Comparison of ENCODE assay signal across 14 cellular contexts in genomic region chr6:31889331-31889972, GRCh38. TPM values are rescaled to one million over a fixed set of nuclear protein-coding genes. Genes with fewer than 3 reads are reported as not detected.
DNase-seq lines count a peak whose midpoint lies in the region; ATAC-seq and TF ChIP-seq lines count a peak whose summit lies in the region.
"Had no signal": no experiment of that assay in that cellular context is flagged by ENCODE, and none has a peak within 500 bp of the region (broad histone marks: within the 10 kb centered on the region; RNA-seq: fewer than 3 reads in every experiment).

No MANE protein-coding gene starts in this region.

- peak overlapping the region; percentile 14 for H3K27ac Mint-ChIP-seq in activated naive CD8-positive, alpha-beta T cell treated with anti-CD3 and anti-CD28 coated beads, Interleukin-2, amount 50 U/mL, for 24 hours
- no peak overlapping the region for H3K27ac Mint-ChIP-seq in activated naive CD8-positive, alpha-beta T cell treated with anti-CD3 and anti-CD28 coated beads for 36 hours
- H3K27ac Mint-ChIP-seq in T-helper 17 cell: peak overlapping the region; percentile 37
- H3K27ac Mint-ChIP-seq in memory B cell: peak overlapping the region; percentile 1
- no peak overlapping the region for H3K27ac Mint-ChIP-seq in type B pancreatic cell

- H3K27ac ChIP-seq in HEK293 (ENCODE audit: extremely low read depth, low read depth, low read length): no peak overlapping the region
- H3K27ac ChIP-seq: A549, C4-2B, HL-60 had no signal

- H3K27me3 Mint-ChIP-seq in activated naive CD8-positive, alpha-beta T cell treated with anti-CD3 and anti-CD28 coated beads, Interleukin-2, amount 50 U/mL, for 24 hours: no peaks in the 10 kb centered on the region
- H3K27me3 Mint-ChIP-seq in activated naive CD8-positive, alpha-beta T cell treated with anti-CD3 and anti-CD28 coated beads for 36 hours: no peaks in the 10 kb centered on the region
- H3K27me3 Mint-ChIP-seq in T-helper 17 cell (no peaks in the 10 kb centered on the region), memory B cell (no peaks in the 10 kb centered on the region), type B pancreatic cell (no peaks in the 10 kb centered on the region)
- H3K27me3 Mint-ChIP-seq: CD4-positive, alpha-beta memory T cell had no signal

- H3K9me3 ChIP-seq in HEK293 (ENCODE audit: control insufficient read depth, insufficient read depth, low read depth, low read length): no peaks in the 10 kb centered on the region
- H3K9me3 ChIP-seq in T-helper 17 cell (ENCODE audit: control insufficient read depth, low read length, poor library complexity, severe bottlenecking): no peaks in the 10 kb centered on the region
- H3K9me3 ChIP-seq: A549, BE2C, HAP-1 had no signal

- no peaks in the 10 kb centered on the region for H3K4me1 ChIP-seq in HEK293 (ENCODE audit: control insufficient read depth, insufficient read depth, low read length)
- H3K4me1 ChIP-seq: A549, BE2C, HAP-1 had no signal

- no peak overlapping the region for H3K4me3 Mint-ChIP-seq in activated naive CD8-positive, alpha-beta T cell treated with anti-CD3 and anti-CD28 coated beads, Interleukin-2, amount 50 U/mL, for 24 hours
- H3K4me3 Mint-ChIP-seq in activated naive CD8-positive, alpha-beta T cell treated with anti-CD3 and anti-CD28 coated beads for 36 hours: no peak overlapping the region
- H3K4me3 Mint-ChIP-seq in T-helper 17 cell: no peak overlapping the region
- H3K4me3 Mint-ChIP-seq in memory B cell: no peak overlapping the region
- H3K4me3 Mint-ChIP-seq in type B pancreatic cell: no peak overlapping the region
- H3K4me3 Mint-ChIP-seq: CD4-positive, alpha-beta memory T cell had no signal

- ATAC-seq in activated naive CD8-positive, alpha-beta T cell treated with anti-CD3 and anti-CD28 coated beads, Interleukin-2, amount 50 U/mL, for 24 hours: no peak
- ATAC-seq in T-helper 17 cell (no peak), memory B cell (ENCODE audit: low read depth) (no peak), GM19035 (IDR thresholded peaks at IDR 0.05; ENCODE audit: unreplicated experiment) (no peak)

- peaks cover 37% of the 10 kb centered on the region for H3K36me3 Mint-ChIP-seq in activated naive CD8-positive, alpha-beta T cell treated with anti-CD3 and anti-CD28 coated beads, Interleukin-2, amount 50 U/mL, for 24 hours (ENCODE audit: low read depth)
- peaks cover 19% of the 10 kb centered on the region for H3K36me3 Mint-ChIP-seq in activated naive CD8-positive, alpha-beta T cell treated with anti-CD3 and anti-CD28 coated beads for 36 hours
- H3K36me3 Mint-ChIP-seq in T-helper 17 cell (ENCODE audit: low read depth): peaks cover 9% of the 10 kb centered on the region
- peaks cover 43% of the 10 kb centered on the region for H3K36me3 Mint-ChIP-seq in memory B cell
- peaks cover 30% of the 10 kb centered on the region for H3K36me3 Mint-ChIP-seq in type B pancreatic cell

- POLR2A ChIA-PET in HEK293 (lab: Yijun Ruan, JAX): interaction anchor here (0.7 to 2.6 kb wide), 5 partner anchors 26 to 236 kb away, joined by 3 to 13 read pairs (median 5); partner anchors contain the start of genes LSM2 and NEU1

- H3K4me1 Mint-ChIP-seq in activated naive CD8-positive, alpha-beta T cell treated with anti-CD3 and anti-CD28 coated beads, Interleukin-2, amount 50 U/mL, for 24 hours: no peaks in the 10 kb centered on the region
- H3K4me1 Mint-ChIP-seq in activated naive CD8-positive, alpha-beta T cell treated with anti-CD3 and anti-CD28 coated beads for 36 hours: no peaks in the 10 kb centered on the region
- H3K4me1 Mint-ChIP-seq in T-helper 17 cell (peaks cover 5% of the 10 kb centered on the region), memory B cell (no peaks in the 10 kb centered on the region), type B pancreatic cell (ENCODE audit: unreplicated experiment) (no peaks in the 10 kb centered on the region)

- CTCF ChIA-PET in HEK293 (lab: Yijun Ruan, JAX): interaction anchor here (0.5 to 4.6 kb wide), 27 partner anchors 9 to 1186 kb away, joined by 3 to 53 read pairs (median 4); partner anchors contain the start of genes ATP6V1G2, C6orf47, EHMT2 and LY6G5C

- no peak overlapping the region for H3K4me3 ChIP-seq in HEK293 (ENCODE audit: low read depth, low read length)
- H3K4me3 ChIP-seq: A549, HAP-1 had no signal

- peaks cover 53 to 86% of the 10 kb centered on the region in 2 experiments for H3K36me3 ChIP-seq in HEK293 (ENCODE audit: control insufficient read depth in 2 of 2, insufficient read depth in 1 of 2, low read length in 2 of 2)

- no peak for TF ChIP-seq CTCF in HEK293 (tag by site-specific recombination; IDR thresholded peaks at IDR 0.05)
- TF ChIP-seq CTCF in type B pancreatic cell (conservative IDR thresholded peaks at IDR 0.05): no peak

- no peak for DNase-seq in activated naive CD8-positive, alpha-beta T cell treated with anti-CD3 and anti-CD28 coated beads, Interleukin-2, amount 50 U/mL, for 24 hours
- DNase-seq in activated naive CD8-positive, alpha-beta T cell treated with anti-CD3 and anti-CD28 coated beads for 36 hours: no peak
- DNase-seq in T-helper 17 cell: no peak
- no peak for DNase-seq in memory B cell (ENCODE audit: low spot score in 2 of 2)
- no peak for DNase-seq in type B pancreatic cell (ENCODE audit: extremely low spot score, unreplicated experiment)
- DNase-seq: DMS79 had no signal

- H3K9me3 Mint-ChIP-seq in activated naive CD8-positive, alpha-beta T cell treated with anti-CD3 and anti-CD28 coated beads, Interleukin-2, amount 50 U/mL, for 24 hours: no peaks in the 10 kb centered on the region
- no peaks in the 10 kb centered on the region for H3K9me3 Mint-ChIP-seq in activated naive CD8-positive, alpha-beta T cell treated with anti-CD3 and anti-CD28 coated beads for 36 hours
- H3K9me3 Mint-ChIP-seq in memory B cell: no peaks in the 10 kb centered on the region
- H3K9me3 Mint-ChIP-seq in type B pancreatic cell: no peaks in the 10 kb centered on the region

TF ChIP-seq in HEK293, 187 proteins besides CTCF, POLR2A, EP300 and RAD21 (continues in another document):
- TF ChIP-seq GLI2 (tag by site-specific recombination; IDR thresholded peaks at IDR 0.05; ENCODE audit: borderline replicate concordance, low read depth): no peak
- TF ChIP-seq, protein P1, sequence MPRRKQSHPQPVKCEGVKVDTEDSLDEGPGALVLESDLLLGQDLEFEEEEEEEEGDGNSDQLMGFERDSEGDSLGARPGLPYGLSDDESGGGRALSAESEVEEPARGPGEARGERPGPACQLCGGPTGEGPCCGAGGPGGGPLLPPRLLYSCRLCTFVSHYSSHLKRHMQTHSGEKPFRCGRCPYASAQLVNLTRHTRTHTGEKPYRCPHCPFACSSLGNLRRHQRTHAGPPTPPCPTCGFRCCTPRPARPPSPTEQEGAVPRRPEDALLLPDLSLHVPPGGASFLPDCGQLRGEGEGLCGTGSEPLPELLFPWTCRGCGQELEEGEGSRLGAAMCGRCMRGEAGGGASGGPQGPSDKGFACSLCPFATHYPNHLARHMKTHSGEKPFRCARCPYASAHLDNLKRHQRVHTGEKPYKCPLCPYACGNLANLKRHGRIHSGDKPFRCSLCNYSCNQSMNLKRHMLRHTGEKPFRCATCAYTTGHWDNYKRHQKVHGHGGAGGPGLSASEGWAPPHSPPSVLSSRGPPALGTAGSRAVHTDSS (tag by site-specific recombination; IDR thresholded peaks at IDR 0.05): peak; percentile 100
- no peak for TF ChIP-seq ZNF677 (tag by site-specific recombination; IDR thresholded peaks at IDR 0.05)
- TF ChIP-seq ZNF140 (tag by site-specific recombination; IDR thresholded peaks at IDR 0.05): no peak
- TF ChIP-seq EGR2 (tag by site-specific recombination; IDR thresholded peaks at IDR 0.05; ENCODE audit: low read depth): 0 out of 2 replicates have a peak, but pooled peaks have one; percentile 20
- no peak for TF ChIP-seq ZBTB8A (tag by site-specific recombination; IDR thresholded peaks at IDR 0.05)
- TF ChIP-seq ZNF146 (tag by site-specific recombination; IDR thresholded peaks at IDR 0.05): peak; percentile 97
- TF ChIP-seq, protein P2, sequence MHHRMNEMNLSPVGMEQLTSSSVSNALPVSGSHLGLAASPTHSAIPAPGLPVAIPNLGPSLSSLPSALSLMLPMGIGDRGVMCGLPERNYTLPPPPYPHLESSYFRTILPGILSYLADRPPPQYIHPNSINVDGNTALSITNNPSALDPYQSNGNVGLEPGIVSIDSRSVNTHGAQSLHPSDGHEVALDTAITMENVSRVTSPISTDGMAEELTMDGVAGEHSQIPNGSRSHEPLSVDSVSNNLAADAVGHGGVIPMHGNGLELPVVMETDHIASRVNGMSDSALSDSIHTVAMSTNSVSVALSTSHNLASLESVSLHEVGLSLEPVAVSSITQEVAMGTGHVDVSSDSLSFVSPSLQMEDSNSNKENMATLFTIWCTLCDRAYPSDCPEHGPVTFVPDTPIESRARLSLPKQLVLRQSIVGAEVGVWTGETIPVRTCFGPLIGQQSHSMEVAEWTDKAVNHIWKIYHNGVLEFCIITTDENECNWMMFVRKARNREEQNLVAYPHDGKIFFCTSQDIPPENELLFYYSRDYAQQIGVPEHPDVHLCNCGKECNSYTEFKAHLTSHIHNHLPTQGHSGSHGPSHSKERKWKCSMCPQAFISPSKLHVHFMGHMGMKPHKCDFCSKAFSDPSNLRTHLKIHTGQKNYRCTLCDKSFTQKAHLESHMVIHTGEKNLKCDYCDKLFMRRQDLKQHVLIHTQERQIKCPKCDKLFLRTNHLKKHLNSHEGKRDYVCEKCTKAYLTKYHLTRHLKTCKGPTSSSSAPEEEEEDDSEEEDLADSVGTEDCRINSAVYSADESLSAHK (tag by site-specific recombination; IDR thresholded peaks at IDR 0.05): no peak
- no peak for TF ChIP-seq ZNF768 (tag by site-specific recombination; IDR thresholded peaks at IDR 0.05)

RNA-seq across cellular contexts. Expression of gene EHMT2, which starts 8.0 kb away (rescaled TPM):
- total RNA-seq in activated naive CD8-positive, alpha-beta T cell treated with anti-CD3 and anti-CD28 coated beads for 36 hours: 10 to 100 TPM; 63.4 to 64.0 TPM
- 10 to 100 TPM; 40.4 to 46.2 TPM for total RNA-seq in T-helper 17 cell
- 59.9 and 136 TPM in 2 replicates for total RNA-seq in type B pancreatic cell (ENCODE audit: low replicate concordance)

RNA-seq across cellular contexts. Expression of gene SLC44A4, which starts 10.7 kb away (rescaled TPM):
- under 1 TPM in 1 of 2 experiments, not detected in 1; 0.30 TPM for total RNA-seq in activated naive CD8-positive, alpha-beta T cell treated with anti-CD3 and anti-CD28 coated beads for 36 hours
- total RNA-seq in T-helper 17 cell: under 1 TPM; 0.10 to 0.13 TPM
- total RNA-seq in type B pancreatic cell (ENCODE audit: low replicate concordance): 8.8 and 10.6 TPM in 2 replicates
- total RNA-seq: CD4-positive, alpha-beta memory T cell had no signal

RNA-seq across cellular contexts. Expression of gene ZBTB12, which starts 12.4 kb away (rescaled TPM):
- total RNA-seq in activated naive CD8-positive, alpha-beta T cell treated with anti-CD3 and anti-CD28 coated beads for 36 hours: 1 to 10 TPM; 3.1 to 3.2 TPM
- total RNA-seq in T-helper 17 cell (under 1 TPM; 0.50 to 0.96 TPM), type B pancreatic cell (ENCODE audit: low replicate concordance) (8.2 and 37.7 TPM in 2 replicates)

RNA-seq across cellular contexts. Expression of gene NEU1, which starts 26.8 kb away (rescaled TPM):
- total RNA-seq in activated naive CD8-positive, alpha-beta T cell treated with anti-CD3 and anti-CD28 coated beads for 36 hours: 10 to 100 TPM; 12.4 to 12.9 TPM
- total RNA-seq in T-helper 17 cell (10 to 100 TPM; 27.1 to 29.6 TPM), type B pancreatic cell (ENCODE audit: low replicate concordance) (46.9 and 62.5 TPM in 2 replicates)

RNA-seq across cellular contexts. Expression of gene C2, which starts 38.1 kb away (rescaled TPM):
- total RNA-seq in activated naive CD8-positive, alpha-beta T cell treated with anti-CD3 and anti-CD28 coated beads for 36 hours: 1 to 10 TPM in 1 of 2 experiments, under 1 TPM in 1; 0.42 to 1.6 TPM
- total RNA-seq in T-helper 17 cell (1 to 10 TPM in 1 of 2 donors, not detected in 1; 2.1 TPM), type B pancreatic cell (ENCODE audit: low replicate concordance) (2.2 and 3.6 TPM in 2 replicates)

Comparison
In these comparisons a context has a peak if more than half of its experiments do, and no peak if none do; other contexts are left out.
1. H3K27ac Mint-ChIP-seq: peak in activated naive CD8-positive, alpha-beta T cell treated with anti-CD3 and anti-CD28 coated beads, Interleukin-2, amount 50 U/mL, for 24 hours (single experiment), T-helper 17 cell (single experiment) and memory B cell (single experiment); none in activated naive CD8-positive, alpha-beta T cell treated with anti-CD3 and anti-CD28 coated beads for 36 hours (single experiment) and type B pancreatic cell (single experiment).